13 cellular contexts compared by ENCODE assay signal in genomic region chr12:13187399-13187798, GRCh38. TPM values are rescaled to one million over a fixed set of nuclear protein-coding genes. Genes with fewer than 3 reads are reported as not detected.
DNase-seq lines count a peak whose midpoint lies in the region; ATAC-seq and TF ChIP-seq lines count a peak whose summit lies in the region.
"Had no signal": no experiment of that assay in that cellular context is flagged by ENCODE, and none has a peak within 500 bp of the region (broad histone marks: within the 10 kb centered on the region; RNA-seq: fewer than 3 reads in every experiment).

No MANE protein-coding gene starts in this region.

- H3K27ac Mint-ChIP-seq in chondrocyte (ENCODE audit: unreplicated experiment) (peak overlapping the region; percentile 9), endodermal cell (no peak overlapping the region)
- H3K27ac Mint-ChIP-seq: CD4-positive, alpha-beta T cell had no signal

- no peak overlapping the region for H4K8ac ChIP-seq in mesenchymal stem cell (ENCODE audit: low read length)

- ATAC-seq in GM21737 (IDR thresholded peaks at IDR 0.05; ENCODE audit: unreplicated experiment) (no peak), GM18861 (IDR thresholded peaks at IDR 0.05; ENCODE audit: unreplicated experiment) (no peak)

- no peak overlapping the region for H2BK5ac ChIP-seq in mesenchymal stem cell (ENCODE audit: low read depth, low read length, poor library complexity, severe bottlenecking)

- no peak overlapping the region for H2BK12ac ChIP-seq in mesenchymal stem cell (ENCODE audit: low read length in 2 of 2)

- no peak overlapping the region for H3K4me2 ChIP-seq in mesenchymal stem cell (ENCODE audit: low read length, poor library complexity, severe bottlenecking)

- H3K27ac ChIP-seq in mesenchymal stem cell (ENCODE audit: low read length, poor library complexity, severe bottlenecking), result no peak overlapping the region
- H3K27ac ChIP-seq in endodermal cell (ENCODE audit: low read depth, low read length), result no peak overlapping the region
- H3K27ac ChIP-seq: tibial artery had no signal

- H3K9me3 ChIP-seq in mesenchymal stem cell (ENCODE audit: control insufficient read depth, low read length) (no peaks in the 10 kb centered on the region), endodermal cell (ENCODE audit: control insufficient read depth, low read length) (no peaks in the 10 kb centered on the region)
- H3K9me3 ChIP-seq: tibial artery had no signal

- H3K4me3 Mint-ChIP-seq in chondrocyte (ENCODE audit: unreplicated experiment) (no peak overlapping the region), endodermal cell (no peak overlapping the region)
- H3K4me3 Mint-ChIP-seq: CD4-positive, alpha-beta T cell had no signal

- H3K4me1 ChIP-seq in mesenchymal stem cell (ENCODE audit: control insufficient read depth, insufficient read depth, low read depth, low read length) (peaks cover 6% of the 10 kb centered on the region), endodermal cell (ENCODE audit: control insufficient read depth, insufficient read depth, low read length) (no peaks in the 10 kb centered on the region)
- H3K4me1 ChIP-seq: tibial artery had no signal

- H3K18ac ChIP-seq in mesenchymal stem cell (ENCODE audit: low read depth in 1 of 2, low read length in 2 of 2), result no peak overlapping the region

- H4K91ac ChIP-seq in mesenchymal stem cell (ENCODE audit: low read length), result no peak overlapping the region

- peaks cover 26% of the 10 kb centered on the region for H3K4me1 Mint-ChIP-seq in chondrocyte (ENCODE audit: low read depth)
- peaks cover 3% of the 10 kb centered on the region for H3K4me1 Mint-ChIP-seq in endodermal cell

- no peaks in the 10 kb centered on the region for H3K27me3 Mint-ChIP-seq in chondrocyte (ENCODE audit: low read depth)
- H3K27me3 Mint-ChIP-seq in endodermal cell (ENCODE audit: insufficient read depth), result no peaks in the 10 kb centered on the region
- H3K27me3 Mint-ChIP-seq: CD4-positive, alpha-beta T cell had no signal

- H3K4ac ChIP-seq in mesenchymal stem cell (ENCODE audit: low read depth in 1 of 2, low read length in 2 of 2), result no peak overlapping the region

- H3K36me3 ChIP-seq in mesenchymal stem cell (ENCODE audit: control insufficient read depth in 1 of 2, insufficient read depth in 2 of 2, low read depth in 1 of 2, low read length in 2 of 2), result no peaks in the 10 kb centered on the region
- no peaks in the 10 kb centered on the region for H3K36me3 ChIP-seq in endodermal cell (ENCODE audit: control insufficient read depth, insufficient read depth, low read length)
- H3K36me3 ChIP-seq: tibial artery had no signal

- H2BK15ac ChIP-seq in mesenchymal stem cell (ENCODE audit: low read depth, poor library complexity, severe bottlenecking), result no peak overlapping the region

- DNase-seq in EH (ENCODE audit: low read depth) (peak; percentile 89), HS-5 (ENCODE audit: low read depth) (peak; percentile 83), chondrocyte (ENCODE audit: low spot score) (no peak), mesenchymal stem cell (peak; percentile 44), COLO668 (lab: John Stamatoyannopoulos, UW; ENCODE audit: unreplicated experiment) (no peak), endodermal cell (no peak)
- DNase-seq: activated gamma-delta T cell; CD4-positive, alpha-beta T cell; NCI-H524 treated with DMSO at 0.1 percent for 48 hours; retina; tibial artery had no signal

- H3K27me3 ChIP-seq in mesenchymal stem cell (ENCODE audit: control insufficient read depth in 1 of 2, insufficient read depth in 1 of 2, low read length in 2 of 2) (no peaks in the 10 kb centered on the region), endodermal cell (ENCODE audit: control insufficient read depth, insufficient read depth, low read length, poor library complexity, severe bottlenecking) (no peaks in the 10 kb centered on the region)
- H3K27me3 ChIP-seq: tibial artery had no signal

- H3K4me3 ChIP-seq in mesenchymal stem cell (ENCODE audit: insufficient read depth in 1 of 2, low read depth in 1 of 2, low read length in 2 of 2) (no peak overlapping the region), endodermal cell (ENCODE audit: low read length) (no peak overlapping the region)
- H3K4me3 ChIP-seq: tibial artery had no signal

- no peak overlapping the region for H2BK120ac ChIP-seq in mesenchymal stem cell (ENCODE audit: low read depth, low read length)

- peak overlapping the region in 1 of 2 experiments; percentile 47 for H3K23ac ChIP-seq in mesenchymal stem cell (ENCODE audit: low read length in 2 of 2)

- H3K9me3 Mint-ChIP-seq in chondrocyte (ENCODE audit: low read depth) (no peaks in the 10 kb centered on the region), endodermal cell (no peaks in the 10 kb centered on the region)
- H3K9me3 Mint-ChIP-seq: CD4-positive, alpha-beta T cell had no signal

- no peak overlapping the region for H2AK5ac ChIP-seq in mesenchymal stem cell (ENCODE audit: low read length, severe bottlenecking)

- H3K9ac ChIP-seq in mesenchymal stem cell (ENCODE audit: low read length) (no peak overlapping the region), endodermal cell (ENCODE audit: extremely low read depth, low read length, poor library complexity, severe bottlenecking) (no peak overlapping the region)

- WGBS in mesenchymal stem cell, result 25% methylated on average over 4 of the region's 4 CpGs
- WGBS in endodermal cell (ENCODE audit: insufficient coverage in 1 of 2, insufficient read length in 1 of 2), 2 experiments, result 92 to 93% methylated on average over 4 of the region's 4 CpGs

- no peak overlapping the region for H2AFZ ChIP-seq in mesenchymal stem cell (ENCODE audit: low read depth, low read length)

- H3K79me1 ChIP-seq in mesenchymal stem cell (replicated peaks; ENCODE audit: low read length, poor library complexity, severe bottlenecking), result no peaks in the 10 kb centered on the region

- no peak overlapping the region for H3K14ac ChIP-seq in mesenchymal stem cell (ENCODE audit: low read length in 2 of 2)

- TF ChIP-seq CTCF in chondrocyte (IDR thresholded peaks at IDR 0.05) (no peak), endodermal cell (conservative IDR thresholded peaks at IDR 0.05) (no peak)

- no peaks in the 10 kb centered on the region for H3K36me3 Mint-ChIP-seq in chondrocyte (ENCODE audit: low read depth)
- no peaks in the 10 kb centered on the region for H3K36me3 Mint-ChIP-seq in endodermal cell (ENCODE audit: low read depth)

RNA-seq across cellular contexts. Expression of gene EMP1, which starts 9.1 kb away (rescaled TPM):
- total RNA-seq in chondrocyte (30.7 to 58.3 TPM (median 35.7 TPM) in 3 replicates), endodermal cell (under 1 TPM; 0.58 to 0.59 TPM)
- 110 TPM for polyA plus RNA-seq in mesenchymal stem cell (2013, experiment 1 of 2)
- 171 TPM for polyA plus RNA-seq in mesenchymal stem cell (2013, experiment 2 of 2)
- polyA plus RNA-seq in endodermal cell (2013, experiment 1 of 2), result 8.4 TPM
- polyA plus RNA-seq in endodermal cell (2013, experiment 2 of 2), result 11.8 TPM

Comparison
In these comparisons a context has a peak if more than half of its experiments do, and no peak if none do; other contexts are left out.
1. DNase-seq: peak in EH (single experiment), HS-5 (single experiment) and mesenchymal stem cell (single experiment); none in chondrocyte (single experiment), COLO668 (single experiment) and endodermal cell (single experiment).
2. RNA of gene EMP1, which starts 9.1 kb away (total RNA-seq): 30.7 to 58.3 TPM in chondrocyte; 0.58 to 0.59 TPM in endodermal cell; every median in the first group is over 10 times any median in the second.